9 cellular contexts compared by ENCODE assay signal in genomic region chr6:154341326-154341725, GRCh38.
"Had no signal": no experiment of that assay in that cellular context is flagged by ENCODE, and none has a peak within 500 bp of the region (broad histone marks: within the 10 kb centered on the region; RNA-seq: fewer than 3 reads in every experiment).

No MANE protein-coding gene starts in this region.

- H3K27ac Mint-ChIP-seq: activated B cell treated with CpG ODN at 0.5 μM for 24 hours; activated CD4-positive, alpha-beta T cell treated with anti-CD3 and anti-CD28 coated beads, Interleukin-2, amount 10 ng/mL, durations not matched to agents 7 days and 5 days; activated naive CD4-positive, alpha-beta T cell treated with anti-CD3 and anti-CD28 coated beads for 36 hours; activated T-helper 17 cell treated with anti-CD3 and anti-CD28 coated beads, Interleukin-2, amount 50 U/mL, for 72 hours; effector memory CD8-positive, alpha-beta T cell had no signal

- H3K4me3 Mint-ChIP-seq: activated B cell treated with CpG ODN at 0.5 μM for 24 hours; activated CD4-positive, alpha-beta T cell treated with anti-CD3 and anti-CD28 coated beads, Interleukin-2, amount 10 ng/mL, durations not matched to agents 7 days and 5 days; activated naive CD4-positive, alpha-beta T cell treated with anti-CD3 and anti-CD28 coated beads for 36 hours; activated T-helper 17 cell treated with anti-CD3 and anti-CD28 coated beads, Interleukin-2, amount 50 U/mL, for 72 hours; central memory CD8-positive, alpha-beta T cell; effector memory CD8-positive, alpha-beta T cell had no signal

- H3K9me3 Mint-ChIP-seq: central memory CD8-positive, alpha-beta T cell; effector memory CD8-positive, alpha-beta T cell had no signal

- DNase-seq: activated B cell treated with CpG ODN at 0.5 μM for 24 hours; activated CD4-positive, alpha-beta T cell treated with anti-CD3 and anti-CD28 coated beads, Interleukin-2, amount 10 ng/mL, durations not matched to agents 7 days and 5 days; activated naive CD4-positive, alpha-beta T cell treated with anti-CD3 and anti-CD28 coated beads for 36 hours; activated T-cell treated with anti-CD3 and anti-CD28 coated beads for 4 hours; effector memory CD8-positive, alpha-beta T cell; left colon; stomach had no signal

- H3K4me1 Mint-ChIP-seq: activated B cell treated with CpG ODN at 0.5 μM for 24 hours; activated CD4-positive, alpha-beta T cell treated with anti-CD3 and anti-CD28 coated beads, Interleukin-2, amount 10 ng/mL, durations not matched to agents 7 days and 5 days; activated T-helper 17 cell treated with anti-CD3 and anti-CD28 coated beads, Interleukin-2, amount 50 U/mL, for 72 hours; central memory CD8-positive, alpha-beta T cell had no signal

- H3K27me3 Mint-ChIP-seq: activated B cell treated with CpG ODN at 0.5 μM for 24 hours had no signal

- ATAC-seq: activated T-helper 17 cell treated with anti-CD3 and anti-CD28 coated beads, Interleukin-2, amount 50 U/mL, for 72 hours; effector memory CD8-positive, alpha-beta T cell; left colon had no signal
